8 cellular contexts compared by ENCODE assay signal in the genomic region with DNA sequence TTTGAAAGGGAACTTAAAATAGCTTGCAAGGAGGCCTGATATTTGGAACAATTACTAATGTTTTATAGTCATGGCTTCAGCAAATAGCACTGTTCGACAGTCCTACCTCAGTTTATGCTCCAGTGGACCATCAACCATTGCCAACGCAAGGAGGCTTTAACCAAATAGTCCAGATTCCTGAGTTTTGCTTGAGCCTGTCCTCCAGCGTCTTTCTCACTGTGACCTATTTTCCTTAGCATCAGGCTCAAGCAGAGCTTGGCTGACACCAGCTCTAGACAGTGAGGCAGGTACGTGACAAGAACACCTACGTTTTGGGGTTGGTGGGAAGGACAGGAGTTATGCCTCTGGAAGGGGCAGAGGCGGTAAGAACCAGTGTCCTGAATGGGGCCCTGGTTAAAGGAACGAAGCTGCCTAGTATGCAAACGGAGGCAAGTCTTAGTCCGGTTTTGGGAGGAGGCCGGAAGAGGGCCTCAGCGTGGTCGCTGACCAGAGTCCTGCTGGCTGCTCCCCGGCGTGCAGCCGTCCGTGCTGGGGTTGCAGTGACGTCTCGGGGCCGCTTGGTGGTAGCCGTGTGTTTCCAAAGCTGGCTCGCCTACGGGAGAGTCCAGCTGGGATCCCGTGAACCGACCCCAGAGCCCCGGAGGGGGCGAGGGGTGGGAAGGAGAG. TPM values are rescaled to one million over a fixed set of nuclear protein-coding genes. Genes with fewer than 3 reads are reported as not detected.
DNase-seq lines count a peak whose midpoint lies in the region; TF ChIP-seq lines count a peak whose summit lies in the region.

No MANE protein-coding gene starts in this region.

- no peak overlapping the region for H2BK5ac ChIP-seq in H9 (ENCODE audit: insufficient read length, low read length)

- H3K79me2 ChIP-seq in H9 (ENCODE audit: insufficient read depth, low read length): no peaks in the 10 kb centered on the region

- H4K20me1 ChIP-seq in H9 (ENCODE audit: control insufficient read depth, insufficient read depth, insufficient read length): peaks cover 2% of the 10 kb centered on the region

- no peak overlapping the region for H2BK12ac ChIP-seq in H9 (ENCODE audit: insufficient read length, low read depth, low read length)

- peaks cover 0 to 7% (median 0%) of the 10 kb centered on the region in 3 experiments; a peak in 2 of 7 replicates for H3K36me3 Mint-ChIP-seq in H9 (ENCODE audit: insufficient read depth in 1 of 3, low read depth in 3 of 3)

- in situ Hi-C loops in T47D (cut with HindIII; ENCODE audit: low pct_unique_long_range_greater_than_20kb, low sequenced_read_pairs): no loop called here

- no peak overlapping the region for H4K8ac ChIP-seq in H9 (replicated peaks; ENCODE audit: insufficient read length, low read depth, low read length)

- no peak for TF ChIP-seq EP300 in sigmoid colon (IDR thresholded peaks at IDR 0.05)

- no peak overlapping the region for H3T11ph ChIP-seq in H9 (ENCODE audit: low read length)

- H3K23me2 ChIP-seq in H9 (ENCODE audit: insufficient read length, low read depth, low read length, poor library complexity, severe bottlenecking): peaks cover 16% of the 10 kb centered on the region

- H3K27me3 ChIP-seq in H9 (ENCODE audit: insufficient read depth, low read length): peaks cover 13% of the 10 kb centered on the region; the same call in 1 of the 2 replicates
- H3K27me3 ChIP-seq in MG63: no peaks in the 10 kb centered on the region
- H3K27me3 ChIP-seq in sigmoid colon: no peaks in the 10 kb centered on the region

- no peaks in the 10 kb centered on the region for H3K79me1 ChIP-seq in H9 (ENCODE audit: insufficient read depth, low read depth, low read length, poor library complexity, severe bottlenecking)

- H3K27me3 Mint-ChIP-seq in H9 (ENCODE audit: low read depth): peaks cover 47% of the 10 kb centered on the region

- no peak overlapping the region for H3K9ac ChIP-seq in H9 (ENCODE audit: extremely low read depth, insufficient read length, low read length)

- POLR2A ChIA-PET in GM10248 (lab: Yijun Ruan, JAX): no interaction called here

- H2AFZ ChIP-seq in H9 (ENCODE audit: low read length): no peak overlapping the region

- WGBS in H9 (ENCODE audit: extremely low coverage, insufficient read length, low lambda C conversion rate): no CpG with 5 or more reads among the region's 26 CpGs
- 11 to 14% methylated on average over 26 of the region's 26 CpGs for WGBS in sigmoid colon, 2 donors

- no peak overlapping the region for H3K18ac ChIP-seq in H9 (ENCODE audit: insufficient read length, low read depth, low read length)

- no peak overlapping the region for H3K27ac Mint-ChIP-seq in H9

- CTCF ChIA-PET in GM10248 (lab: Yijun Ruan, JAX): interaction anchor here (0.6 to 2.6 kb wide), 17 partner anchors 9 to 885 kb away, joined by 3 to 35 read pairs (median 3); no protein-coding TSS in a partner anchor

- H3K27ac ChIP-seq in H9 (ENCODE audit: insufficient read length, low read depth, low read length) (no peak overlapping the region), sigmoid colon (peak overlapping the region in 1 of 4 donors; percentile 37)

- no peaks in the 10 kb centered on the region for H3K9me3 ChIP-seq in H9 (ENCODE audit: control insufficient read depth, low read depth, low read length)
- H3K9me3 ChIP-seq in MG63: no peaks in the 10 kb centered on the region
- no peaks in the 10 kb centered on the region for H3K9me3 ChIP-seq in iPS-18c (ENCODE audit: control insufficient read depth, insufficient read depth, low read length)
- H3K9me3 ChIP-seq in sigmoid colon: no peaks in the 10 kb centered on the region

- no peak overlapping the region; the same call in 1 of the 2 replicates for H3K14ac ChIP-seq in H9 (ENCODE audit: insufficient read depth, low read length)

- no peak overlapping the region for H2BK20ac ChIP-seq in H9 (ENCODE audit: low read depth, low read length, poor library complexity, severe bottlenecking)

- H3K56ac ChIP-seq in H9 (ENCODE audit: insufficient read length, low read depth, low read length): no peak overlapping the region

- TF ChIP-seq POLR2A in sigmoid colon (IDR thresholded peaks at IDR 0.05): no peak

- peaks cover 18 to 34% of the 10 kb centered on the region in 2 experiments for H3K4me1 Mint-ChIP-seq in H9

- H2BK120ac ChIP-seq in H9 (ENCODE audit: low read depth, low read length, poor library complexity, severe bottlenecking): no peak overlapping the region

- H3K23ac ChIP-seq in H9 (ENCODE audit: insufficient read length, low read depth, low read length): no peak overlapping the region

- H4K91ac ChIP-seq in H9 (ENCODE audit: insufficient read length, low read depth, low read length): no peak overlapping the region

- TF ChIP-seq CTCF in GM10248 (IDR thresholded peaks at IDR 0.05; ENCODE audit: control extremely low read depth, extremely low read depth, low read depth, missing control alignments): peak; percentile 95
- peak; percentile 95 for TF ChIP-seq CTCF in H9 (conservative IDR thresholded peaks at IDR 0.05)
- peak; percentile 76 to 94 (median 92) for TF ChIP-seq CTCF in sigmoid colon (IDR thresholded peaks at IDR 0.05)

- H3K4me3 ChIP-seq in MG63 (peak overlapping the region; percentile 50), iPS-18c (ENCODE audit: insufficient read depth, low read depth, low read length) (peak overlapping the region; percentile 62), sigmoid colon (peak overlapping the region in 3 of 4 donors; percentile 29 to 49 (median 45))

- H4K5ac ChIP-seq in H9 (ENCODE audit: insufficient read length, low read depth, low read length): no peak overlapping the region

- peak overlapping the region; percentile 98 for H3K4me2 ChIP-seq in H9 (ENCODE audit: insufficient read depth, insufficient read length, low read length)

- intact Hi-C loops in sigmoid colon (cut with DNase I): loop anchor here (2.0 to 10.0 kb wide), 3 partner anchors 488 to 626 kb away; partner anchors contain the start of gene FBXW11

- H2AK5ac ChIP-seq in H9 (ENCODE audit: insufficient read length, low read length): no peak overlapping the region

- peak; percentile 88 for DNase-seq in GM10248 (ENCODE audit: extremely low spot score)
- DNase-seq in H9: peak; percentile 94
- DNase-seq in MG63: peak; percentile 92
- peak; percentile 27 for DNase-seq in T-helper 9 cell
- peak; percentile 90 to 98 for DNase-seq in T47D (ENCODE audit: low read depth in 1 of 2, low spot score in 1 of 2)
- DNase-seq in sigmoid colon: peak; percentile 89
- DNase-seq in NCI-H1436 treated with DMSO at 0.1 percent for 48 hours (lab: John Stamatoyannopoulos, UW): no peak

- H3K4me3 Mint-ChIP-seq in H9: peak overlapping the region; percentile 67 to 82

- H3K4ac ChIP-seq in H9 (ENCODE audit: low read depth, low read length): no peak overlapping the region

- H3K36me3 ChIP-seq in MG63: peaks cover 33% of the 10 kb centered on the region
- H3K36me3 ChIP-seq in sigmoid colon: peaks cover 0 to 12% (median 0%) of the 10 kb centered on the region in 4 donors

- H3K9me3 Mint-ChIP-seq in H9: no peaks in the 10 kb centered on the region; a peak in 1 of 5 replicates

- H3K4me1 ChIP-seq in H9 (ENCODE audit: insufficient read depth, low read length) (no peaks in the 10 kb centered on the region; the same call in 1 of the 2 replicates), sigmoid colon (peaks cover 0 to 33% (median 31%) of the 10 kb centered on the region in 4 donors)

- H2BK15ac ChIP-seq in H9 (ENCODE audit: low read depth, low read length): no peak overlapping the region

RNA-seq across cellular contexts. Expression of gene FGF18, which starts 1.0 kb away (rescaled TPM):
- 0.94 and 1.3 TPM in 2 replicates for total RNA-seq in H9 (2021)
- 7.8 and 11.2 TPM in 2 replicates for total RNA-seq in MG63 (2014; rRNA removed; shearing (Covaris generic); ENCODE audit: low replicate concordance)
- total RNA-seq in sigmoid colon: 1 to 10 TPM in 1 of 4 donors, under 1 TPM in 1, not detected in 2; 0.28 to 3.0 TPM
- under 1 TPM in 2 of 3 donors, not detected in 1; 0.36 to 0.60 TPM for polyA plus RNA-seq in sigmoid colon

RNA-seq across cellular contexts. Expression of gene NPM1, which starts 30.8 kb away (rescaled TPM):
- total RNA-seq in H9 (2021): 3,020 and 3,122 TPM in 2 replicates
- total RNA-seq in MG63 (2014; rRNA removed; shearing (Covaris generic); ENCODE audit: low replicate concordance): 3,857 and 4,723 TPM in 2 replicates
- total RNA-seq in sigmoid colon: 100 to 1,000 TPM; 722 to 951 (median 753) TPM
- 1,000 to 10,000 TPM; 1,270 to 2,962 (median 2,425) TPM for polyA plus RNA-seq in sigmoid colon
